8 cellular contexts compared by ENCODE assay signal in genomic region chr6:35259194-35259945, GRCh38. TPM values are rescaled to one million over a fixed set of nuclear protein-coding genes. Genes with fewer than 3 reads are reported as not detected.
DNase-seq lines count a peak whose midpoint lies in the region; ATAC-seq, FAIRE-seq and TF ChIP-seq lines count a peak whose summit lies in the region.

Gene ZNF76 (plus strand): TSS chr6:35259735. CDS start chr6:35281152, 21,417 bp downstream.

- DNase-seq in AG09309 (ENCODE audit: low read depth) (peak; percentile 73), NCI-H446 treated with DMSO at 0.1 percent for 48 hours (lab: John Stamatoyannopoulos, UW) (peak; percentile 90), cerebellar cortex (ENCODE audit: low spot score) (peak; percentile 97), keratinocyte (ENCODE audit: low read depth, low spot score) (peak; percentile 82)
- peak; percentile 82 to 88 for DNase-seq in stimulated activated CD4-positive, alpha-beta T cell treated with anti-CD3 and anti-CD28 coated beads, Interleukin-15, amount 100 ng/mL, for 1 hour (ENCODE audit: low read depth in 1 of 2, low spot score in 1 of 2)

- FAIRE-seq in keratinocyte (lab: Jason Lieb, UNC) = no peak

- TF ChIP-seq CTCF in AG09309 (IDR thresholded peaks at IDR 0.05; ENCODE audit: control insufficient read depth, insufficient read depth, low read depth, low read length, missing control alignments) = no peak
- no peak for TF ChIP-seq CTCF in keratinocyte (optimal IDR thresholded peaks at IDR 0.05 in 1 of 3, IDR thresholded peaks at IDR 0.05 in 1 of 3, conservative IDR thresholded peaks at IDR 0.05 in 1 of 3; ENCODE audit: extremely low read depth in 1 of 3, insufficient read depth in 2 of 3, low read length in 3 of 3)

- ATAC-seq in GM19025 (IDR thresholded peaks at IDR 0.05; ENCODE audit: low read depth, unreplicated experiment) (peak; percentile 89), HG03354 (IDR thresholded peaks at IDR 0.05; ENCODE audit: poor library complexity, severe bottlenecking, unreplicated experiment) (peak; percentile 84)
- ATAC-seq in activated CD4-positive, CD25-positive, alpha-beta regulatory T cell treated with anti-CD3 and anti-CD28 coated beads, Interleukin-2, amount 50 U/mL, for 24 hours = peak; percentile 85 to 89

- H2AFZ ChIP-seq in keratinocyte (ENCODE audit: control insufficient read depth, low read length) = peak within 1 kb of the TSS; percentile 97

- no peaks in the 10 kb centered on the region for H3K9me3 ChIP-seq in keratinocyte (ENCODE audit: control insufficient read depth, low read depth, low read length)

- H3K4me2 ChIP-seq in keratinocyte (ENCODE audit: control insufficient read depth, extremely low read depth, insufficient read depth, low read depth, low read length) = peak within 1 kb of the TSS; percentile 94

- H4K20me1 ChIP-seq in keratinocyte (ENCODE audit: control insufficient read depth, extremely low read depth, insufficient read depth, low read length) = no peaks in the 10 kb centered on the region

- peak within 1 kb of the TSS; percentile 91 for H3K9ac ChIP-seq in keratinocyte (ENCODE audit: control insufficient read depth, extremely low read depth, insufficient read depth, low read length)

- H3K4me1 ChIP-seq in keratinocyte (ENCODE audit: control insufficient read depth, extremely low read depth, insufficient read depth, low read length) = peaks cover 13% of the 10 kb centered on the region

- dilution Hi-C loops in keratinocyte (cut with MboI; ENCODE audit: extremely low pct_ligation_motif_present, low sequenced_read_pairs) = no loop called here

- H3K36me3 ChIP-seq in keratinocyte (ENCODE audit: control insufficient read depth in 2 of 2, extremely low read depth in 1 of 2, insufficient read depth in 2 of 2, low read length in 2 of 2) = no peaks in the 10 kb centered on the region

- H3K4me3 ChIP-seq in AG09309 (ENCODE audit: control insufficient read depth, low read depth, low read length) = peak within 1 kb of the TSS; percentile 85
- H3K4me3 ChIP-seq in keratinocyte (ENCODE audit: control insufficient read depth in 2 of 3, extremely low read depth in 1 of 3, insufficient read depth in 2 of 3, low read depth in 1 of 3, low read length in 3 of 3) = peak within 1 kb of the TSS; percentile 48 to 94 (median 83)

- no peaks in the 10 kb centered on the region for H3K27me3 ChIP-seq in keratinocyte (ENCODE audit: control insufficient read depth, extremely low read depth, insufficient read depth, low read length)

- H3K27ac ChIP-seq in keratinocyte (ENCODE audit: control insufficient read depth, insufficient read depth, low read length) = peak within 1 kb of the TSS; percentile 75

- peaks cover 3% of the 10 kb centered on the region for H3K79me2 ChIP-seq in keratinocyte (ENCODE audit: control insufficient read depth, insufficient read depth, low read length)

- H3K9me1 ChIP-seq in keratinocyte (ENCODE audit: control insufficient read depth, extremely low read depth, insufficient read depth, low read length) = no peaks in the 10 kb centered on the region

RNA-seq across cellular contexts. Expression of gene ZNF76, which starts in this region (rescaled TPM):
- polyA plus RNA-seq in keratinocyte = 7.2 to 11.5 TPM (median 7.6 TPM) in 3 replicates
- polyA plus RNA-seq in keratinocyte (2011; ENCODE audit: low read depth) = 3.7 TPM
- polyA plus RNA-seq in keratinocyte (2011; cell fraction: cytosol; rRNA removed) = 5.8 and 7.7 TPM in 2 replicates
- 22.6 and 32.4 TPM in 2 replicates for polyA plus RNA-seq in keratinocyte (2011; cell fraction: nucleus; rRNA removed)
- polyA plus RNA-seq in keratinocyte (2012; ENCODE audit: low replicate concordance) = 6.7 and 7.8 TPM in 2 replicates
- polyA minus RNA-seq in keratinocyte = 8.9 to 18.2 TPM (median 16.5 TPM) in 3 replicates
- 10.7 TPM for polyA minus RNA-seq in keratinocyte (2011; cell fraction: cytosol; rRNA and poly(A)+ RNA removed)
- polyA minus RNA-seq in keratinocyte (2011; cell fraction: nucleus; rRNA and poly(A)+ RNA removed) = 9.7 and 10.9 TPM in 2 replicates

Comparison
In these comparisons a context has a peak if more than half of its experiments do, and no peak if none do; other contexts are left out.
1. Peak in every context shown above with its lines: DNase-seq, ATAC-seq, H3K4me3 ChIP-seq and H3K27ac ChIP-seq.